19 cellular contexts compared by ENCODE assay signal in genomic region chr10:86705905-86706304, GRCh38. TPM values are rescaled to one million over a fixed set of nuclear protein-coding genes. Genes with fewer than 3 reads are reported as not detected.
"Had no signal": no experiment of that assay in that cellular context is flagged by ENCODE, and none has a peak within 500 bp of the region (broad histone marks: within the 10 kb centered on the region; RNA-seq: fewer than 3 reads in every experiment).

No MANE protein-coding gene starts in this region.

- H3K4me1 ChIP-seq: uterus had no signal

- H3K4me3 ChIP-seq: lower lobe of right lung, mucosa of descending colon, tibial nerve, uterus had no signal

- H3K36me3 ChIP-seq: lower lobe of right lung, tibial nerve, uterus had no signal

- H3K27ac ChIP-seq: foreskin keratinocyte, lower lobe of right lung, tibial nerve, uterus had no signal

- DNase-seq: activated T-cell treated with anti-CD3 and anti-CD28 coated beads, Interleukin-2, amount 50 U/mL, for 1 hour; amniotic stem cell; effector CD4-positive, alpha-beta T cell; erythroblast; foreskin keratinocyte; head of caudate nucleus; islet precursor cell; left colon; nephron progenitor cell; nucleus accumbens; stimulated activated CD4-positive, alpha-beta T cell treated with anti-CD3 and anti-CD28 coated beads, Interleukin-4, amount 100 ng/mL, for 4 hours; T1000; uterus had no signal

- H3K9me3 ChIP-seq: lower lobe of right lung, mucosa of descending colon, tibial nerve, uterus had no signal

- H3K27me3 ChIP-seq: foreskin keratinocyte, tibial nerve, uterus had no signal

- ATAC-seq: foreskin keratinocyte, left colon, lower lobe of right lung, mucosa of descending colon had no signal

RNA-seq across cellular contexts. Expression of gene LDB3, which starts 37.6 kb away (rescaled TPM):
- total RNA-seq: foreskin keratinocyte; T-helper 1 cell treated with Interleukin-12 subunit alpha and Interleukin-12 subunit beta and Interleukin-4 antibody, amounts not matched to agents 30 ng/mL and 1 ng/mL, for 36 hours had no signal
- polyA plus RNA-seq: foreskin keratinocyte had no signal

RNA-seq across cellular contexts. Expression of gene OPN4, which starts 51.6 kb away (rescaled TPM):
- total RNA-seq: foreskin keratinocyte; lower lobe of right lung; renal cortical epithelial cell; T-helper 1 cell treated with Interleukin-12 subunit alpha and Interleukin-12 subunit beta and Interleukin-4 antibody, amounts not matched to agents 30 ng/mL and 1 ng/mL, for 36 hours; uterus; WTC11 had no signal
- polyA plus RNA-seq: foreskin keratinocyte had no signal
